ENCODE assay signal across 16 cellular contexts in genomic region chr10:8245131-8246117, GRCh38.
DNase-seq lines count a peak whose midpoint lies in the region; ATAC-seq, FAIRE-seq and TF ChIP-seq lines count a peak whose summit lies in the region.
"Had no signal": no experiment of that assay in that cellular context is flagged by ENCODE, and none has a peak within 500 bp of the region (broad histone marks: within the 10 kb centered on the region; RNA-seq: fewer than 3 reads in every experiment).

No MANE protein-coding gene starts in this region.

- peak overlapping the region; percentile 75 for H3K4me2 ChIP-seq in BLaER1
- H3K4me2 ChIP-seq in Loucy (ENCODE audit: low read depth, low read length, poor library complexity, severe bottlenecking), result peak overlapping the region; percentile 79
- H3K4me2 ChIP-seq in GM12878 (ENCODE audit: control insufficient read depth, insufficient read depth), result no peak overlapping the region

- no peaks in the 10 kb centered on the region for H3K9me2 ChIP-seq in Loucy (replicated peaks; ENCODE audit: low read depth, low read length)

- H3K79me2 ChIP-seq in Loucy (ENCODE audit: insufficient read depth, low read length), result no peaks in the 10 kb centered on the region
- no peaks in the 10 kb centered on the region for H3K79me2 ChIP-seq in GM12878 (ENCODE audit: control insufficient read depth, insufficient read depth, low read length)

- intact Hi-C loops in GM12878 (cut with micrococcal nuclease; ENCODE audit: unreplicated experiment), result no loop called here

- H3K27me3 ChIP-seq in BLaER1 (no peaks in the 10 kb centered on the region), Loucy (ENCODE audit: insufficient read depth, low read length, poor library complexity, severe bottlenecking) (no peaks in the 10 kb centered on the region), GM12878 (replicated peaks in 1 of 2; ENCODE audit: control insufficient read depth in 2 of 2, insufficient read depth in 2 of 2, low read length in 1 of 2) (no peaks in the 10 kb centered on the region; a peak in 1 of 4 replicates)
- H3K27me3 ChIP-seq: colonic mucosa had no signal

- DNase-seq in GM12878 (ENCODE audit: low read depth, low spot score) (no peak), NCI-H2196 (lab: John Stamatoyannopoulos, UW; ENCODE audit: unreplicated experiment) (no peak)
- no peak for DNase-seq in activated effector memory CD4-positive, alpha-beta T cell treated with anti-CD3 and anti-CD28 coated beads, Interleukin-2, amount 50 U/mL, for 16 hours
- DNase-seq: activated B cell treated with CpG ODN at 0.5 μM for 24 hours; colonic mucosa; GOT3; NCI-H1105 treated with DMSO at 0.1 percent for 48 hours; NCI-H69; stimulated activated CD4-positive, alpha-beta T cell treated with anti-CD3 and anti-CD28 coated beads, Interleukin-4, amount 100 ng/mL, for 24 hours; stimulated activated naive CD4-positive, alpha-beta T cell treated with Interleukin-2 at 50 U/mL for 16 hours had no signal

- H3K4me3 ChIP-seq in BLaER1 (peak overlapping the region; percentile 31), Loucy (ENCODE audit: low read length, poor library complexity, severe bottlenecking) (peak overlapping the region; percentile 69), GM12878 (0 out of 2 replicates have a peak overlapping the region, but pooled peaks have one; percentile 20)
- H3K4me3 ChIP-seq: colonic mucosa had no signal

- H3K9ac ChIP-seq in BLaER1 (no peak overlapping the region), Loucy (ENCODE audit: low read depth, low read length, poor library complexity, severe bottlenecking) (peak overlapping the region; percentile 67), GM12878 (ENCODE audit: control insufficient read depth, insufficient read depth, low read length) (no peak overlapping the region)

- no TSS peak for BruUV-seq in GM12878 (replicated peaks; lab: Mats Ljungman, UMichigan)

- in situ Hi-C loops in GM12878 (cut with MboI), result no loop called here

- 11% methylated on average over 11 of the region's 11 CpGs for WGBS in GM12878 (ENCODE audit: insufficient coverage, insufficient replicate concordance, low lambda C conversion rate, missing lambda C conversion rate)

- no peak for TF ChIP-seq POLR2A in GM12878 (IDR thresholded peaks at IDR 0.05; ENCODE audit: low read depth, low read length)

- POLR2A ChIA-PET in GM12878 (lab: Charles Lee), result no interaction called here

- H3K27ac ChIP-seq in BLaER1 (peak overlapping the region; percentile 73), GM12878 (ENCODE audit: control insufficient read depth, insufficient read depth) (no peak overlapping the region)
- H3K27ac ChIP-seq: C4-2B, colonic mucosa had no signal

- peaks cover 13% of the 10 kb centered on the region for H3F3A ChIP-seq in Loucy (ENCODE audit: low read depth)

- no peak for TF ChIP-seq RAD21 in GM12878 (IDR thresholded peaks at IDR 0.05; ENCODE audit: insufficient read depth, low read depth, low read length)

- TF ChIP-seq CTCF in Loucy (conservative IDR thresholded peaks at IDR 0.05; ENCODE audit: low read length), result no peak
- no peak for TF ChIP-seq CTCF in GM12878 (IDR thresholded peaks at IDR 0.05 in 2 of 3, conservative IDR thresholded peaks at IDR 0.05 in 1 of 3; ENCODE audit: control insufficient read depth in 2 of 3, extremely low read depth in 1 of 3, insufficient read depth in 1 of 3, low read depth in 3 of 3, low read length in 3 of 3)

- H4K20me1 ChIP-seq in BLaER1 (no peaks in the 10 kb centered on the region), Loucy (ENCODE audit: insufficient read depth, low read length, poor library complexity, severe bottlenecking) (no peaks in the 10 kb centered on the region), GM12878 (ENCODE audit: control insufficient read depth, insufficient read depth) (no peaks in the 10 kb centered on the region)

- no peak for FAIRE-seq in GM12878 (lab: Jason Lieb, UNC)

- H3K9me3 ChIP-seq in BLaER1, result peaks cover 21% of the 10 kb centered on the region
- H3K9me3 ChIP-seq in Loucy (ENCODE audit: insufficient read depth, low read depth, low read length), result peaks cover 12% of the 10 kb centered on the region; the same call in 1 of the 2 replicates
- H3K9me3 ChIP-seq in GM12878 (replicated peaks; ENCODE audit: control insufficient read depth, insufficient read depth, low read length), result peaks cover 3% of the 10 kb centered on the region; the same call in 2 of the 3 replicates
- H3K9me3 ChIP-seq: colonic mucosa had no signal

- ATAC-seq in GM18502 (IDR thresholded peaks at IDR 0.05; ENCODE audit: poor library complexity, unreplicated experiment), result peak; percentile 73
- ATAC-seq in GM12878, result no peak
- ATAC-seq in HG03342 (IDR thresholded peaks at IDR 0.05; ENCODE audit: unreplicated experiment), result no peak
- no peak for ATAC-seq in HG03521 (IDR thresholded peaks at IDR 0.05; ENCODE audit: unreplicated experiment)

- H3K4me1 ChIP-seq in BLaER1, result peaks cover 27% of the 10 kb centered on the region
- peaks cover 49% of the 10 kb centered on the region for H3K4me1 ChIP-seq in Loucy (ENCODE audit: insufficient read depth, low read length, poor library complexity, severe bottlenecking)
- no peaks in the 10 kb centered on the region for H3K4me1 ChIP-seq in GM12878 (ENCODE audit: control insufficient read depth, insufficient read depth, low read length)
- H3K4me1 ChIP-seq: colonic mucosa had no signal

- CTCF ChIA-PET in GM12878 (lab: Yijun Ruan, JAX), result interaction anchor here (0.6 kb wide), 1 partner anchor 1521 kb away, joined by 3 read pairs; no protein-coding TSS in a partner anchor

- H3K36me3 ChIP-seq in BLaER1 (no peaks in the 10 kb centered on the region), Loucy (ENCODE audit: insufficient read depth, low read length) (no peaks in the 10 kb centered on the region), GM12878 (ENCODE audit: control insufficient read depth in 2 of 2, insufficient read depth in 2 of 2, low read length in 1 of 2) (no peaks in the 10 kb centered on the region)
- H3K36me3 ChIP-seq: colonic mucosa had no signal

- SMC1A ChIA-PET in GM12878 (lab: Charles Lee; ENCODE audit: uncharacterized antibody, unreplicated experiment), result no interaction called here

- RAD21 ChIA-PET in GM12878 (lab: Charles Lee; ENCODE audit: unreplicated experiment), result no interaction called here

- no peak for TF ChIP-seq EP300 in GM12878 (IDR thresholded peaks at IDR 0.05; ENCODE audit: borderline replicate concordance in 1 of 2, control insufficient read depth in 1 of 2, low read depth in 2 of 2, low read length in 2 of 2)

- H2AFZ ChIP-seq in Loucy (ENCODE audit: low read length) (peak overlapping the region; percentile 31; the same call in 1 of the 2 replicates), GM12878 (ENCODE audit: control insufficient read depth, low read depth, low read length) (no peak overlapping the region; the same call in 1 of the 2 replicates)

TF ChIP-seq in GM12878, 131 proteins besides CTCF, POLR2A, EP300 and RAD21:
- TF ChIP-seq ZNF622 (IDR thresholded peaks at IDR 0.05) (no peak), EED (IDR thresholded peaks at IDR 0.05; ENCODE audit: low read depth) (no peak), BCL11A (IDR thresholded peaks at IDR 0.05; ENCODE audit: low read depth, low read length) (no peak), RELB (IDR thresholded peaks at IDR 0.05; ENCODE audit: low read depth) (no peak)
TF ChIP-seq in GM12878: peak in this region for 0.
